7 cellular contexts compared by ENCODE assay signal in the genomic region with DNA sequence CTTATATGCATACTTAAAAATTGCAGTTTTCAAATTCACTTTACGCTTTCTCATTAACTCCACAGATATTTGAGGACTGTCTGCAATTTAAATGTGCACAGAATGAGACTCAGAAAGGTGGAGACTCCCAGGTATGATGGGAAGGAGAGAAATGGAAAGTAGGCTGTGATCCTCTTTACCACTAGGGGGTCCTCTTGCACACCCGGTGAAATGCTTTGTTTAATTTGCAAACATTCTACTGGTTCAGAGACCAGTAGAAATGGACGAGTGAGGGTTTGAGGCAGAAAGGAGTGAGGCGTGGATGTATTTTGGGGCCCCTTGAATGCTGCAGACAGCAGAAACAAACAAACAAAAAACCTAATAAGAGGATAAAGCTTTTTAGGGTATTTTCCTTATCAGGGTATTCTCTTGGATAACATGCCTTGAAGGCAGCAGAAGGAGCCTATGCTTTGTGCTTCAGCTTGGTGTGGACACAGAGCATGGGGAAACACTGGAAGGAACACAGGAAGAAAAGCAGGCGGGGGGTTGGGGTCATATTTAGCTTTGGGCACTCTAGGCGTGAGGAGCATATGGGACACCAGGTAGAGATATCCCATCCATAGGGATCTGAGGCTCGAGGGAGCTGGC.
DNase-seq lines count a peak whose midpoint lies in the region; ATAC-seq, FAIRE-seq and TF ChIP-seq lines count a peak whose summit lies in the region.

No MANE protein-coding gene starts in this region.

- intact Hi-C loops in GM12878 (cut with micrococcal nuclease; ENCODE audit: unreplicated experiment) (loop anchor here (1.0 to 10.0 kb wide), 6 partner anchors 63 to 625 kb away; no protein-coding TSS in a partner anchor), natural killer cell (cut with micrococcal nuclease) (no loop called here)

- no peak overlapping the region for H3K27ac Mint-ChIP-seq in natural killer cell

- POLR2A ChIA-PET in GM12878 (lab: Charles Lee), result no interaction called here

- WGBS in GM12878 (ENCODE audit: insufficient coverage, insufficient replicate concordance, low lambda C conversion rate, missing lambda C conversion rate), result 22% methylated on average over 7 of the region's 7 CpGs

- no peak overlapping the region for H3K27ac ChIP-seq in GM12878 (ENCODE audit: control insufficient read depth, insufficient read depth)

- no peak overlapping the region for H3K9ac ChIP-seq in GM12878 (ENCODE audit: control insufficient read depth, insufficient read depth, low read length)

- FAIRE-seq in GM12878 (lab: Jason Lieb, UNC), result peak; percentile 72

- RAD21 ChIA-PET in GM12878 (lab: Charles Lee; ENCODE audit: unreplicated experiment), result interaction anchor here (0.6 to 9.1 kb wide), 27 partner anchors 11 to 608 kb away, joined by 3 to 190 read pairs (median 4); no protein-coding TSS in a partner anchor

- TF ChIP-seq CTCF in GM12872 (IDR thresholded peaks at IDR 0.05; ENCODE audit: insufficient read depth, low read depth, low read length), result peak; percentile 86
- peak; percentile 79 to 83 (median 80) for TF ChIP-seq CTCF in GM12878 (IDR thresholded peaks at IDR 0.05 in 2 of 3, conservative IDR thresholded peaks at IDR 0.05 in 1 of 3; ENCODE audit: control insufficient read depth in 2 of 3, extremely low read depth in 1 of 3, insufficient read depth in 1 of 3, low read depth in 3 of 3, low read length in 3 of 3)
- peak; percentile 57 for TF ChIP-seq CTCF in retinal pigment epithelial cell (conservative IDR thresholded peaks at IDR 0.05; ENCODE audit: low read depth, low read length)
- no peak for TF ChIP-seq CTCF in natural killer cell (IDR thresholded peaks at IDR 0.05)

- SMC1A ChIA-PET in GM12878 (lab: Charles Lee; ENCODE audit: uncharacterized antibody, unreplicated experiment), result interaction anchor here (0.6 to 9.5 kb wide), 42 partner anchors 10 to 571 kb away, joined by 3 to 275 read pairs (median 4); no protein-coding TSS in a partner anchor

- no peak for TF ChIP-seq EP300 in GM12878 (IDR thresholded peaks at IDR 0.05; ENCODE audit: borderline replicate concordance in 1 of 2, control insufficient read depth in 1 of 2, low read depth in 2 of 2, low read length in 2 of 2)

- H3K4me3 ChIP-seq in GM12878 (no peak overlapping the region), retinal pigment epithelial cell (ENCODE audit: low read length) (no peak overlapping the region)

- no peak overlapping the region for H3K4me3 Mint-ChIP-seq in natural killer cell

- H3K36me3 ChIP-seq in GM12878 (ENCODE audit: control insufficient read depth in 2 of 2, insufficient read depth in 2 of 2, low read length in 1 of 2), result no peaks in the 10 kb centered on the region

- peak; percentile 42 for DNase-seq in KBM-7
- DNase-seq in GM12878 (ENCODE audit: low read depth, low spot score), result peak; percentile 25
- DNase-seq in retinal pigment epithelial cell (ENCODE audit: low read depth), result no peak
- no peak for DNase-seq in Ammon's horn (ENCODE audit: low spot score)
- DNase-seq in natural killer cell, result no peak

- peak; percentile 99 for TF ChIP-seq RAD21 in GM12878 (IDR thresholded peaks at IDR 0.05; ENCODE audit: insufficient read depth, low read depth, low read length)

- H4K20me1 ChIP-seq in GM12878 (ENCODE audit: control insufficient read depth, insufficient read depth), result no peaks in the 10 kb centered on the region

- in situ Hi-C loops in KBM-7 (cut with MboI; ENCODE audit: low pct_unique_long_range_greater_than_20kb, low sequenced_read_pairs) (no loop called here), GM12878 (cut with MboI) (loop anchor here (5.0 to 25.0 kb wide), 2 partner anchors 147 to 402 kb away; no protein-coding TSS in a partner anchor)

- no peak overlapping the region for H2AFZ ChIP-seq in GM12878 (ENCODE audit: control insufficient read depth, low read depth, low read length)

- no peaks in the 10 kb centered on the region for H3K4me1 ChIP-seq in GM12878 (ENCODE audit: control insufficient read depth, insufficient read depth, low read length)

- no peaks in the 10 kb centered on the region for H3K79me2 ChIP-seq in GM12878 (ENCODE audit: control insufficient read depth, insufficient read depth, low read length)

- no peaks in the 10 kb centered on the region for H3K36me3 Mint-ChIP-seq in natural killer cell

- H3K27me3 Mint-ChIP-seq in natural killer cell (ENCODE audit: low read depth in 2 of 2), result peaks cover 0 to 5% of the 10 kb centered on the region in 2 donors

- no peak for TF ChIP-seq POLR2A in GM12878 (IDR thresholded peaks at IDR 0.05; ENCODE audit: low read depth, low read length)

- no peaks in the 10 kb centered on the region for H3K9me3 ChIP-seq in GM12878 (replicated peaks; ENCODE audit: control insufficient read depth, insufficient read depth, low read length)

- ATAC-seq in GM19467 (IDR thresholded peaks at IDR 0.05; ENCODE audit: unreplicated experiment) (peak; percentile 54), GM12878 (peak; percentile 89), natural killer cell (no peak)

- H3K9me3 Mint-ChIP-seq in natural killer cell, result no peaks in the 10 kb centered on the region

- CTCF ChIA-PET in GM12878 (lab: Yijun Ruan, JAX), result interaction anchor here (0.6 to 8.0 kb wide), 38 partner anchors 23 to 627 kb away, joined by 3 to 247 read pairs (median 4); no protein-coding TSS in a partner anchor

- no peaks in the 10 kb centered on the region for H3K4me1 Mint-ChIP-seq in natural killer cell

- H3K27me3 ChIP-seq in GM12878 (replicated peaks in 1 of 2; ENCODE audit: control insufficient read depth in 2 of 2, insufficient read depth in 2 of 2, low read length in 1 of 2), result no peaks in the 10 kb centered on the region

- no TSS peak for BruUV-seq in GM12878 (replicated peaks; lab: Mats Ljungman, UMichigan)

- no peak overlapping the region for H3K4me2 ChIP-seq in GM12878 (ENCODE audit: control insufficient read depth, insufficient read depth)

TF ChIP-seq in GM12878, 131 proteins besides CTCF, POLR2A, EP300 and RAD21:
- TF ChIP-seq FOXM1 (IDR thresholded peaks at IDR 0.05; ENCODE audit: low read depth, low read length) (0 out of 2 replicates have a peak, but pooled peaks have one; percentile 18), YY1 (IDR thresholded peaks at IDR 0.05; ENCODE audit: low read depth, low read length) (0 out of 2 replicates have a peak, but pooled peaks have one; percentile 39), ESRRA (IDR thresholded peaks at IDR 0.05; ENCODE audit: low read length) (no peak), ZNF384 (IDR thresholded peaks at IDR 0.05; ENCODE audit: borderline replicate concordance, low read depth, low read length) (no peak), RAD51 (IDR thresholded peaks at IDR 0.05) (no peak), ZNF24 (IDR thresholded peaks at IDR 0.05) (0 out of 2 replicates have a peak, but pooled peaks have one; percentile 5), SMC3 (IDR thresholded peaks at IDR 0.05; ENCODE audit: borderline replicate concordance, low read length) (peak; percentile 93), RUNX3 (IDR thresholded peaks at IDR 0.05; ENCODE audit: low read length) (peak; percentile 32; the same call in 1 of the 2 replicates)
- TF ChIP-seq, protein P1, sequence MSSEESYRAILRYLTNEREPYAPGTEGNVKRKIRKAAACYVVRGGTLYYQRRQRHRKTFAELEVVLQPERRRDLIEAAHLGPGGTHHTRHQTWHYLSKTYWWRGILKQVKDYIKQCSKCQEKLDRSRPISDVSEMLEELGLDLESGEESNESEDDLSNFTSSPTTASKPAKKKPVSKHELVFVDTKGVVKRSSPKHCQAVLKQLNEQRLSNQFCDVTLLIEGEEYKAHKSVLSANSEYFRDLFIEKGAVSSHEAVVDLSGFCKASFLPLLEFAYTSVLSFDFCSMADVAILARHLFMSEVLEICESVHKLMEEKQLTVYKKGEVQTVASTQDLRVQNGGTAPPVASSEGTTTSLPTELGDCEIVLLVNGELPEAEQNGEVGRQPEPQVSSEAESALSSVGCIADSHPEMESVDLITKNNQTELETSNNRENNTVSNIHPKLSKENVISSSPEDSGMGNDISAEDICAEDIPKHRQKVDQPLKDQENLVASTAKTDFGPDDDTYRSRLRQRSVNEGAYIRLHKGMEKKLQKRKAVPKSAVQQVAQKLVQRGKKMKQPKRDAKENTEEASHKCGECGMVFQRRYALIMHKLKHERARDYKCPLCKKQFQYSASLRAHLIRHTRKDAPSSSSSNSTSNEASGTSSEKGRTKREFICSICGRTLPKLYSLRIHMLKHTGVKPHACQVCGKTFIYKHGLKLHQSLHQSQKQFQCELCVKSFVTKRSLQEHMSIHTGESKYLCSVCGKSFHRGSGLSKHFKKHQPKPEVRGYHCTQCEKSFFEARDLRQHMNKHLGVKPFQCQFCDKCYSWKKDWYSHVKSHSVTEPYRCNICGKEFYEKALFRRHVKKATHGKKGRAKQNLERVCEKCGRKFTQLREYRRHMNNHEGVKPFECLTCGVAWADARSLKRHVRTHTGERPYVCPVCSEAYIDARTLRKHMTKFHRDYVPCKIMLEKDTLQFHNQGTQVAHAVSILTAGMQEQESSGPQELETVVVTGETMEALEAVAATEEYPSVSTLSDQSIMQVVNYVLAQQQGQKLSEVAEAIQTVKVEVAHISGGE (CRISPR knock-in tag; IDR thresholded peaks at IDR 0.05), result no peak

Comparison
In these comparisons a context has a peak if more than half of its experiments do, and no peak if none do; other contexts are left out.
1. ATAC-seq: peak in GM19467 (single experiment) and GM12878 (single experiment); none in natural killer cell (0 of 3).
2. DNase-seq: peak in KBM-7 (single experiment) and GM12878 (single experiment); none in retinal pigment epithelial cell (single experiment), Ammon's horn (single experiment) and natural killer cell (single experiment).